1 cellular context compared by ENCODE assay signal in genomic region chr12:116737774-116738657, GRCh38.
TF ChIP-seq lines count a peak whose summit lies in the region.

Gene RNFT2, plus strand, starts transcription at chr12:116738315. Its CDS starts 2,183 bp downstream, at chr12:116740498.
Gene SPRING1, minus strand, starts transcription at chr12:116738069. Its CDS starts 169 bp downstream, at chr12:116737900.

TF ChIP-seq in K562, 482 proteins besides CTCF, POLR2A, EP300 and RAD21 (continued from another document and continues in another):
- TF ChIP-seq MGA (IDR thresholded peaks at IDR 0.05) (peak; percentile 62; the same call in 1 of the 2 replicates), ZNF639 (CRISPR knock-in tag; conservative IDR thresholded peaks at IDR 0.05 in 1 of 2, IDR thresholded peaks at IDR 0.05 in 1 of 2) (peak in 1 of 2 experiments; percentile 60; a peak in 1 of 4 replicates), NR4A1 (CRISPR knock-in tag; IDR thresholded peaks at IDR 0.05) (no peak), NR4A1 (tag; IDR thresholded peaks at IDR 0.05) (peak; percentile 22; the same call in 1 of the 2 replicates), KAT7 (CRISPR knock-in tag; IDR thresholded peaks at IDR 0.05; ENCODE audit: borderline replicate concordance) (no peak), DPF2 (IDR thresholded peaks at IDR 0.05) (no peak), ADNP (tag; IDR thresholded peaks at IDR 0.05) (no peak), XRCC5 (IDR thresholded peaks at IDR 0.05; ENCODE audit: low read depth, low read length) (peak; percentile 89; the same call in 1 of the 2 replicates), THRAP3 (IDR thresholded peaks at IDR 0.05; ENCODE audit: borderline replicate concordance) (no peak), POLR2AphosphoS2 (IDR thresholded peaks at IDR 0.05; ENCODE audit: low read length) (no peak), HMGXB4 (CRISPR knock-in tag; IDR thresholded peaks at IDR 0.05) (peak; percentile 81; the same call in 1 of the 2 replicates), HMGN3 (IDR thresholded peaks at IDR 0.05; ENCODE audit: borderline replicate concordance, extremely low read depth, insufficient read length, low read depth, low read length) (peak; percentile 89), EZH2 (IDR thresholded peaks at IDR 0.05; ENCODE audit: borderline replicate concordance, low read depth, low read length) (0 out of 2 replicates have a peak, but pooled peaks have one; percentile 53), HCFC1 (IDR thresholded peaks at IDR 0.05; ENCODE audit: low read depth, low read length) (peak; percentile 58), EP400 (IDR thresholded peaks at IDR 0.05) (no peak; the same call in 1 of the 2 replicates), MYNN (IDR thresholded peaks at IDR 0.05) (0 out of 2 replicates have a peak, but pooled peaks have one; percentile 29), MYNN (CRISPR knock-in tag; IDR thresholded peaks at IDR 0.05) (no peak), HNRNPL (IDR thresholded peaks at IDR 0.05; ENCODE audit: low read depth, low read length) (peak; percentile 29; the same call in 1 of the 2 replicates), ZNF354B (CRISPR knock-in tag; IDR thresholded peaks at IDR 0.05) (no peak), ZNF197 (CRISPR knock-in tag; IDR thresholded peaks at IDR 0.05; ENCODE audit: low read depth) (0 out of 2 replicates have a peak, but pooled peaks have one; percentile 31), TFE3 (CRISPR knock-in tag; IDR thresholded peaks at IDR 0.05) (peak; percentile 96), TAF15 (IDR thresholded peaks at IDR 0.05; ENCODE audit: low read depth, low read length) (no peak), NEUROD1 (IDR thresholded peaks at IDR 0.05; ENCODE audit: borderline replicate concordance, low read depth, low read length, partially characterized antibody) (peak; percentile 99), ATF7 (IDR thresholded peaks at IDR 0.05) (peak; percentile 90), PHB2 (IDR thresholded peaks at IDR 0.05; ENCODE audit: low read depth) (no peak), HDAC3 (IDR thresholded peaks at IDR 0.05; ENCODE audit: borderline replicate concordance, partially characterized antibody) (peak; percentile 13), PKNOX1 (IDR thresholded peaks at IDR 0.05) (peak; percentile 89), KLF13 (tag; IDR thresholded peaks at IDR 0.05; ENCODE audit: borderline replicate concordance, low read depth) (peak; percentile 29; the same call in 1 of the 2 replicates), SMAD4 (CRISPR knock-in tag; conservative IDR thresholded peaks at IDR 0.05) (peak; percentile 76), KHSRP (IDR thresholded peaks at IDR 0.05) (peak; percentile 48; the same call in 1 of the 2 replicates), SOX6 (IDR thresholded peaks at IDR 0.05) (peak; percentile 73; the same call in 1 of the 2 replicates), HNRNPLL (IDR thresholded peaks at IDR 0.05; ENCODE audit: low read depth, low read length, poor library complexity, severe bottlenecking) (peak; percentile 83), TSHZ1 (CRISPR knock-in tag; IDR thresholded peaks at IDR 0.05) (no peak), GABPB1 (CRISPR knock-in tag; IDR thresholded peaks at IDR 0.05) (peak; percentile 88), SP2 (IDR thresholded peaks at IDR 0.05; ENCODE audit: extremely low read depth, low read depth, low read length, poor library complexity, severe bottlenecking) (peak; percentile 58), SIRT6 (IDR thresholded peaks at IDR 0.05; ENCODE audit: low read depth, low read length) (no peak), TBP (optimal IDR thresholded peaks at IDR 0.05; ENCODE audit: low read depth, low read length) (peak; percentile 55), KDM1A (IDR thresholded peaks at IDR 0.05) (peak; percentile 90 to 92), ETV6 (IDR thresholded peaks at IDR 0.05; ENCODE audit: borderline replicate concordance in 1 of 2, low read depth in 2 of 2, low read length in 1 of 2) (peak in 1 of 2 experiments; percentile 90; a peak in 1 of 4 replicates), ETV6 (CRISPR knock-in tag; IDR thresholded peaks at IDR 0.05; ENCODE audit: borderline replicate concordance) (no peak), MTA3 (IDR thresholded peaks at IDR 0.05; ENCODE audit: borderline replicate concordance) (peak; percentile 88; the same call in 1 of the 2 replicates)
